Comparison of ENCODE assay signal across 26 cellular contexts in genomic region chr1:110982320-110982719, GRCh38.
"Had no signal": no experiment of that assay in that cellular context is flagged by ENCODE, and none has a peak within 500 bp of the region (broad histone marks: within the 10 kb centered on the region; RNA-seq: fewer than 3 reads in every experiment).

No MANE protein-coding gene starts in this region.

- H3K4me1 Mint-ChIP-seq: neural crest cell had no signal

- H3K4me3 Mint-ChIP-seq: activated naive CD4-positive, alpha-beta T cell treated with anti-CD3 and anti-CD28 coated beads, Interleukin-2, amount 50 U/mL, for 24 hours; activated T-helper 1 cell treated with anti-CD3 and anti-CD28 coated beads, Interleukin-12 subunit alpha, Interleukin-12 subunit beta, Interleukin-2, Interleukin-4 antibody, amounts not matched to agents 30 ng/mL and 10 ng/mL and 1 ng/mL, durations not matched to agents 14 hours and 24 hours and 36 hours; neural crest cell; stimulated activated memory B cell treated with anti-CD40 and anti-IgM and Interleukin-4, amounts not matched to agents 10 μg/mL and 1 μg/mL and 100 μg/mL, for 72 hours; T-helper 2 cell treated with Interferon-gamma antibody and Interleukin-4, amounts not matched to agents 5 μg/mL and 100 μg/mL, for 36 hours had no signal

- H3K9me3 ChIP-seq: psoas muscle, upper lobe of right lung had no signal

- H3K4me3 ChIP-seq: body of pancreas, coronary artery, dorsolateral prefrontal cortex, gastroesophageal sphincter, hepatocyte, psoas muscle, sigmoid colon, suprapubic skin, tibial artery, upper lobe of right lung had no signal

- ATAC-seq: body of pancreas; gastroesophageal sphincter; left cardiac atrium; left ventricle myocardium superior; psoas muscle; stimulated activated memory B cell treated with anti-CD40 and anti-IgM and Interleukin-4, amounts not matched to agents 10 μg/mL and 1 μg/mL and 100 μg/mL, for 72 hours; upper lobe of right lung had no signal

- H3K4me1 ChIP-seq: body of pancreas, gastroesophageal sphincter, parathyroid adenoma, psoas muscle, suprapubic skin, tibial artery, upper lobe of right lung had no signal

- H3K27ac Mint-ChIP-seq: activated T-helper 1 cell treated with anti-CD3 and anti-CD28 coated beads, Interleukin-12 subunit alpha, Interleukin-12 subunit beta, Interleukin-2, Interleukin-4 antibody, amounts not matched to agents 30 ng/mL and 10 ng/mL and 1 ng/mL, durations not matched to agents 14 hours and 24 hours and 36 hours; stimulated activated memory B cell treated with anti-CD40 and anti-IgM and Interleukin-4, amounts not matched to agents 10 μg/mL and 1 μg/mL and 100 μg/mL, for 72 hours; T-helper 2 cell treated with Interferon-gamma antibody and Interleukin-4, amounts not matched to agents 5 μg/mL and 100 μg/mL, for 36 hours had no signal

- H3K27ac ChIP-seq: body of pancreas, coronary artery, dorsolateral prefrontal cortex, gastroesophageal sphincter, hepatocyte, parathyroid adenoma, psoas muscle, sigmoid colon, suprapubic skin, tibial artery, upper lobe of right lung had no signal

- H3K36me3 ChIP-seq: gastroesophageal sphincter, sigmoid colon, suprapubic skin, tibial artery, upper lobe of right lung had no signal

- DNase-seq: activated CD4-positive, alpha-beta T cell treated with anti-CD3 and anti-CD28 coated beads for 4 hours; activated T-cell treated with anti-CD3 and anti-CD28 coated beads, Interleukin-2, amount 50 U/mL, for 1 hour; aorta; body of pancreas; dorsolateral prefrontal cortex; effector memory CD4-positive, alpha-beta T cell; erythroblast; left cardiac atrium; left ventricle myocardium superior; occipital lobe; psoas muscle; sigmoid colon; small intestine; stimulated activated CD4-positive, alpha-beta T cell treated with anti-CD3 and anti-CD28 coated beads, Interleukin-4, amount 100 ng/mL, for 24 hours; tibial artery; upper lobe of right lung had no signal

- H3K27me3 ChIP-seq: body of pancreas, hepatocyte, sigmoid colon, tibial artery had no signal
